In genomic region chr3:18405141-18405540, GRCh38 we compare ENCODE assay signal across 27 cellular contexts. TPM values are rescaled to one million over a fixed set of nuclear protein-coding genes. Genes with fewer than 3 reads are reported as not detected.
DNase-seq lines count a peak whose midpoint lies in the region; ATAC-seq and TF ChIP-seq lines count a peak whose summit lies in the region.
"Had no signal": no experiment of that assay in that cellular context is flagged by ENCODE, and none has a peak within 500 bp of the region (broad histone marks: within the 10 kb centered on the region; RNA-seq: fewer than 3 reads in every experiment).

No MANE protein-coding gene starts in this region.

- no peak overlapping the region for H3K4me3 ChIP-seq in CD4-positive, alpha-beta memory T cell (ENCODE audit: low read length in 2 of 2)
- no peak overlapping the region for H3K4me3 ChIP-seq in thyroid gland (replicated peaks in 1 of 3)
- no peak overlapping the region for H3K4me3 ChIP-seq in left ventricle myocardium inferior
- H3K4me3 ChIP-seq: ascending aorta, cardiac muscle cell, left lung, right atrium auricular region, spleen, tibial artery had no signal

- no peaks in the 10 kb centered on the region for H3K9me3 ChIP-seq in CD4-positive, alpha-beta memory T cell (ENCODE audit: control insufficient read depth in 1 of 2, low read length in 2 of 2)
- H3K9me3 ChIP-seq in thyroid gland: no peaks in the 10 kb centered on the region
- no peaks in the 10 kb centered on the region for H3K9me3 ChIP-seq in left ventricle myocardium inferior (replicated peaks)
- H3K9me3 ChIP-seq: ascending aorta, left lung, right atrium auricular region, spleen, tibial artery had no signal

- no peak for DNase-seq in activated CD4-positive, alpha-beta T cell treated with anti-CD3 and anti-CD28 coated beads, Interleukin-2, amount 10 ng/mL, durations not matched to agents 7 days and 5 days
- no peak for DNase-seq in activated CD4-positive, alpha-beta T cell treated with anti-CD3 and anti-CD28 coated beads for 48 hours
- no peak for DNase-seq in CD4-positive, alpha-beta memory T cell
- no peak for DNase-seq in activated CD8-positive, alpha-beta T cell treated with anti-CD3 and anti-CD28 coated beads, Interleukin-2, amount 10 ng/mL, durations not matched to agents 7 days and 5 days
- DNase-seq in fibroblast of peridontal ligament (ENCODE audit: extremely low read depth): peak; percentile 57
- no peak for DNase-seq in thyroid gland
- no peak for DNase-seq in left ventricle myocardium inferior
- DNase-seq in RWPE1 (ENCODE audit: low spot score): no peak
- DNase-seq: activated naive CD4-positive, alpha-beta T cell treated with anti-CD3 and anti-CD28 coated beads, Interleukin-2, amount 50 U/mL, for 16 hours; CD4-positive, CD25-positive, alpha-beta regulatory T cell; effector memory CD4-positive, alpha-beta T cell; left lung; mesendoderm; NCI-H1436; NCI-H226; NCI-H526 treated with DMSO at 0.1 percent for 48 hours; posterior cingulate gyrus; Right ventricle myocardium superior; spleen; stimulated activated CD4-positive, alpha-beta T cell treated with anti-CD3 and anti-CD28 coated beads, Interleukin-2, amount 100 ng/mL, for 24 hours; tibial artery had no signal

- H3K27ac ChIP-seq in CD4-positive, alpha-beta memory T cell (ENCODE audit: low read depth, low read length): no peak overlapping the region
- H3K27ac ChIP-seq in thyroid gland (no peak overlapping the region), left ventricle myocardium inferior (replicated peaks) (no peak overlapping the region), RWPE1 (no peak overlapping the region)
- H3K27ac ChIP-seq: ascending aorta, cardiac muscle cell, epithelial cell of prostate, left lung, right atrium auricular region, spleen, tibial artery had no signal

- H3K27ac Mint-ChIP-seq in activated CD4-positive, alpha-beta T cell treated with anti-CD3 and anti-CD28 coated beads, Interleukin-2, amount 10 ng/mL, durations not matched to agents 7 days and 5 days: peak overlapping the region; percentile 51
- H3K27ac Mint-ChIP-seq in CD4-positive, alpha-beta memory T cell: peak overlapping the region in 4 of 7 donors; percentile 54 to 88 (median 70)
- H3K27ac Mint-ChIP-seq in activated CD8-positive, alpha-beta T cell treated with anti-CD3 and anti-CD28 coated beads, Interleukin-2, amount 10 ng/mL, durations not matched to agents 7 days and 5 days: peak overlapping the region; percentile 27
- H3K27ac Mint-ChIP-seq: WTC11 had no signal

- H3K9me3 Mint-ChIP-seq in activated CD4-positive, alpha-beta T cell treated with anti-CD3 and anti-CD28 coated beads, Interleukin-2, amount 10 ng/mL, durations not matched to agents 7 days and 5 days: no peaks in the 10 kb centered on the region
- H3K9me3 Mint-ChIP-seq in CD4-positive, alpha-beta memory T cell: no peaks in the 10 kb centered on the region
- H3K9me3 Mint-ChIP-seq in activated CD8-positive, alpha-beta T cell treated with anti-CD3 and anti-CD28 coated beads, Interleukin-2, amount 10 ng/mL, durations not matched to agents 7 days and 5 days (ENCODE audit: insufficient read depth): no peaks in the 10 kb centered on the region
- H3K9me3 Mint-ChIP-seq: CD4-positive, CD25-positive, alpha-beta regulatory T cell; WTC11 had no signal

- intact Hi-C loops in CD4-positive, alpha-beta memory T cell (cut with micrococcal nuclease): loop anchor here (5.0 kb wide), 1 partner anchor 37 kb away; no protein-coding TSS in a partner anchor
- intact Hi-C loops in thyroid gland (cut with DNase I): no loop called here
- intact Hi-C loops in left ventricle myocardium inferior (cut with micrococcal nuclease): no loop called here

- CTCF ChIA-PET in activated CD4-positive, alpha-beta T cell treated with anti-CD3 and anti-CD28 coated beads, Interleukin-2, amount 10 ng/mL, durations not matched to agents 7 days and 5 days (lab: Charles Lee): interaction anchor here (1.3 kb wide), 1 partner anchor 13 kb away, joined by 5 read pairs; no protein-coding TSS in a partner anchor
- CTCF ChIA-PET in CD4-positive, alpha-beta memory T cell (lab: Charles Lee; ENCODE audit: partially characterized antibody): interaction anchor here (1.2 to 2.9 kb wide), 4 partner anchors 14 to 18 kb away, joined by 3 to 12 read pairs (median 5); no protein-coding TSS in a partner anchor
- CTCF ChIA-PET in activated CD8-positive, alpha-beta T cell treated with anti-CD3 and anti-CD28 coated beads, Interleukin-2, amount 10 ng/mL, durations not matched to agents 7 days and 5 days (lab: Charles Lee): interaction anchor here (1.0 to 4.5 kb wide), 5 partner anchors 10 to 583 kb away, joined by 3 to 32 read pairs (median 6); no protein-coding TSS in a partner anchor
- CTCF ChIA-PET in RWPE1 (lab: Yijun Ruan, JAX): no interaction called here

- peaks cover 60% of the 10 kb centered on the region for H3K4me1 ChIP-seq in CD4-positive, alpha-beta memory T cell (ENCODE audit: insufficient read depth, low read length)
- peaks cover 16% of the 10 kb centered on the region in 2 donors for H3K4me1 ChIP-seq in thyroid gland
- peaks cover 35% of the 10 kb centered on the region for H3K4me1 ChIP-seq in left ventricle myocardium inferior
- H3K4me1 ChIP-seq: ascending aorta, right atrium auricular region had no signal

- peak overlapping the region; percentile 44 for H3K4me3 Mint-ChIP-seq in activated CD4-positive, alpha-beta T cell treated with anti-CD3 and anti-CD28 coated beads, Interleukin-2, amount 10 ng/mL, durations not matched to agents 7 days and 5 days
- peak overlapping the region in 3 of 8 donors; percentile 35 to 55 (median 53) for H3K4me3 Mint-ChIP-seq in CD4-positive, alpha-beta memory T cell
- H3K4me3 Mint-ChIP-seq in activated CD8-positive, alpha-beta T cell treated with anti-CD3 and anti-CD28 coated beads, Interleukin-2, amount 10 ng/mL, durations not matched to agents 7 days and 5 days: peak overlapping the region; percentile 4
- H3K4me3 Mint-ChIP-seq: CD4-positive, CD25-positive, alpha-beta regulatory T cell; WTC11 had no signal

- TF ChIP-seq CTCF in thyroid gland (IDR thresholded peaks at IDR 0.05): no peak
- TF ChIP-seq CTCF in left ventricle myocardium inferior (IDR thresholded peaks at IDR 0.05; ENCODE audit: borderline replicate concordance): no peak
- TF ChIP-seq CTCF in RWPE1 (conservative IDR thresholded peaks at IDR 0.05; ENCODE audit: low read depth): no peak

- H3K27me3 ChIP-seq in CD4-positive, alpha-beta memory T cell (ENCODE audit: insufficient read depth, low read length): no peaks in the 10 kb centered on the region
- no peaks in the 10 kb centered on the region for H3K27me3 ChIP-seq in thyroid gland
- H3K27me3 ChIP-seq in left ventricle myocardium inferior (ENCODE audit: low read depth): no peaks in the 10 kb centered on the region
- H3K27me3 ChIP-seq: ascending aorta, cardiac muscle cell, left lung, right atrium auricular region, spleen, tibial artery had no signal

- POLR2A ChIA-PET in activated CD4-positive, alpha-beta T cell treated with anti-CD3 and anti-CD28 coated beads, Interleukin-2, amount 10 ng/mL, durations not matched to agents 7 days and 5 days (lab: Charles Lee): no interaction called here
- POLR2A ChIA-PET in CD4-positive, alpha-beta memory T cell (lab: Charles Lee; ENCODE audit: partially characterized antibody): no interaction called here
- POLR2A ChIA-PET in activated CD8-positive, alpha-beta T cell treated with anti-CD3 and anti-CD28 coated beads, Interleukin-2, amount 10 ng/mL, durations not matched to agents 7 days and 5 days (lab: Charles Lee): no interaction called here
- POLR2A ChIA-PET in RWPE1 (lab: Yijun Ruan, JAX; ENCODE audit: low non-redundant PET): no interaction called here

- ATAC-seq in activated CD8-positive, alpha-beta T cell treated with anti-CD3 and anti-CD28 coated beads, Interleukin-2, amount 10 ng/mL, durations not matched to agents 7 days and 5 days: no peak
- ATAC-seq: left lung, SK-N-SH treated with all-trans-retinoic acid at 6 μM for 48 hours, WTC11 had no signal

- peaks cover 97% of the 10 kb centered on the region for H3K4me1 Mint-ChIP-seq in activated CD4-positive, alpha-beta T cell treated with anti-CD3 and anti-CD28 coated beads, Interleukin-2, amount 10 ng/mL, durations not matched to agents 7 days and 5 days
- H3K4me1 Mint-ChIP-seq in CD4-positive, alpha-beta memory T cell: peaks cover 53 to 89% (median 69%) of the 10 kb centered on the region in 4 donors
- H3K4me1 Mint-ChIP-seq in activated CD8-positive, alpha-beta T cell treated with anti-CD3 and anti-CD28 coated beads, Interleukin-2, amount 10 ng/mL, durations not matched to agents 7 days and 5 days (ENCODE audit: low read depth): peaks cover 94% of the 10 kb centered on the region

- WGBS in thyroid gland, 2 donors: 42 to 48% methylated on average over 3 of the region's 3 CpGs

- H3K36me3 ChIP-seq in CD4-positive, alpha-beta memory T cell (ENCODE audit: insufficient read depth, low read length): no peaks in the 10 kb centered on the region
- H3K36me3 ChIP-seq in thyroid gland (no peaks in the 10 kb centered on the region), left ventricle myocardium inferior (no peaks in the 10 kb centered on the region)
- H3K36me3 ChIP-seq: ascending aorta, left lung, right atrium auricular region, tibial artery had no signal

- no peaks in the 10 kb centered on the region for H3K27me3 Mint-ChIP-seq in activated CD4-positive, alpha-beta T cell treated with anti-CD3 and anti-CD28 coated beads, Interleukin-2, amount 10 ng/mL, durations not matched to agents 7 days and 5 days
- no peaks in the 10 kb centered on the region for H3K27me3 Mint-ChIP-seq in CD4-positive, alpha-beta memory T cell
- H3K27me3 Mint-ChIP-seq in activated CD8-positive, alpha-beta T cell treated with anti-CD3 and anti-CD28 coated beads, Interleukin-2, amount 10 ng/mL, durations not matched to agents 7 days and 5 days (ENCODE audit: low read depth): no peaks in the 10 kb centered on the region

- TF ChIP-seq POLR2A in thyroid gland (IDR thresholded peaks at IDR 0.05): no peak

- peaks cover 95% of the 10 kb centered on the region for H3K36me3 Mint-ChIP-seq in activated CD4-positive, alpha-beta T cell treated with anti-CD3 and anti-CD28 coated beads, Interleukin-2, amount 10 ng/mL, durations not matched to agents 7 days and 5 days (ENCODE audit: low read depth)
- peaks cover 34 to 68% of the 10 kb centered on the region in 2 donors for H3K36me3 Mint-ChIP-seq in CD4-positive, alpha-beta memory T cell
- peaks cover 92% of the 10 kb centered on the region for H3K36me3 Mint-ChIP-seq in activated CD8-positive, alpha-beta T cell treated with anti-CD3 and anti-CD28 coated beads, Interleukin-2, amount 10 ng/mL, durations not matched to agents 7 days and 5 days (ENCODE audit: low read depth)
- H3K36me3 Mint-ChIP-seq: WTC11 had no signal

RNA-seq across cellular contexts. Expression of gene SATB1, which starts 20.0 kb away (rescaled TPM):
- total RNA-seq in activated CD4-positive, alpha-beta T cell treated with anti-CD3 and anti-CD28 coated beads, Interleukin-2, amount 10 ng/mL, durations not matched to agents 7 days and 5 days: 100 to 1,000 TPM; 323 to 357 TPM
- 100 to 1,000 TPM; 211 TPM for total RNA-seq in CD4-positive, alpha-beta memory T cell
- polyA plus RNA-seq in CD4-positive, alpha-beta memory T cell: 100 to 1,000 TPM; 101 to 109 TPM
- 100 to 1,000 TPM; 268 to 273 TPM for total RNA-seq in activated CD8-positive, alpha-beta T cell treated with anti-CD3 and anti-CD28 coated beads, Interleukin-2, amount 10 ng/mL, durations not matched to agents 7 days and 5 days
- total RNA-seq in thyroid gland (100 to 1,000 TPM in 1 of 4 donors, 10 to 100 TPM in 3; 45.4 to 115 (median 64.4) TPM), left ventricle myocardium inferior (44.3 TPM)
